ENCODE assay signal across 21 cellular contexts in genomic region chr15:45183001-45183400, GRCh38. TPM values are rescaled to one million over a fixed set of nuclear protein-coding genes. Genes with fewer than 3 reads are reported as not detected.
DNase-seq lines count a peak whose midpoint lies in the region; ATAC-seq and TF ChIP-seq lines count a peak whose summit lies in the region.
"Had no signal": no experiment of that assay in that cellular context is flagged by ENCODE, and none has a peak within 500 bp of the region (broad histone marks: within the 10 kb centered on the region; RNA-seq: fewer than 3 reads in every experiment).

No MANE protein-coding gene starts in this region.

- H3K27ac Mint-ChIP-seq in glutamatergic neuron (ENCODE audit: unreplicated experiment): peak overlapping the region; percentile 95
- H3K27ac Mint-ChIP-seq: B cell had no signal

- H3K4me3 Mint-ChIP-seq in glutamatergic neuron (ENCODE audit: unreplicated experiment): peak overlapping the region; percentile 100
- H3K4me3 Mint-ChIP-seq: activated CD8-positive, alpha-beta T cell treated with anti-CD3 and anti-CD28 coated beads for 36 hours; B cell; naive thymus-derived CD4-positive, alpha-beta T cell had no signal

- in situ Hi-C loops in G401 (cut with HindIII; ENCODE audit: low sequenced_read_pairs): no loop called here

- ATAC-seq in RWPE2 (ENCODE audit: low read depth) (peak; percentile 17; the same call in 1 of the 3 replicates), HG03378 (IDR thresholded peaks at IDR 0.05; ENCODE audit: unreplicated experiment) (no peak), HG03135 (IDR thresholded peaks at IDR 0.05; ENCODE audit: unreplicated experiment) (no peak)
- ATAC-seq: activated CD8-positive, alpha-beta T cell treated with anti-CD3 and anti-CD28 coated beads for 36 hours; lower lobe of right lung; naive thymus-derived CD4-positive, alpha-beta T cell; SK-N-SH treated with all-trans-retinoic acid at 6 μM for 48 hours had no signal

- no peak overlapping the region for H3K4me3 ChIP-seq in BLaER1 treated with 17β-estradiol and CSF1 and Interleukin-3, amounts not matched to agents 10 nM and 100 nM
- no peak overlapping the region for H3K4me3 ChIP-seq in RWPE2 (ENCODE audit: severe bottlenecking)
- H3K4me3 ChIP-seq: lower lobe of right lung, thyroid gland had no signal

- peaks cover 0 to 33% (median 12%) of the 10 kb centered on the region in 11 experiments; a peak in 15 of 22 replicates for H3K36me3 ChIP-seq in BLaER1 treated with 17β-estradiol and CSF1 and Interleukin-3, amounts not matched to agents 10 nM and 100 nM
- no peaks in the 10 kb centered on the region for H3K36me3 ChIP-seq in RWPE2 (ENCODE audit: low read depth)
- H3K36me3 ChIP-seq: lower lobe of right lung, thyroid gland had no signal

- peaks cover 36% of the 10 kb centered on the region for H3K9me3 Mint-ChIP-seq in glutamatergic neuron (ENCODE audit: unreplicated experiment)
- H3K9me3 Mint-ChIP-seq: activated CD8-positive, alpha-beta T cell treated with anti-CD3 and anti-CD28 coated beads for 36 hours; naive thymus-derived CD4-positive, alpha-beta T cell had no signal

- peaks cover 75 to 81% (median 78%) of the 10 kb centered on the region in 10 experiments for H3K4me1 ChIP-seq in BLaER1 treated with 17β-estradiol and CSF1 and Interleukin-3, amounts not matched to agents 10 nM and 100 nM
- no peaks in the 10 kb centered on the region for H3K4me1 ChIP-seq in RWPE2 (ENCODE audit: insufficient read depth, poor library complexity, severe bottlenecking)

- TF ChIP-seq CTCF in RWPE2 (IDR thresholded peaks at IDR 0.05; ENCODE audit: poor library complexity, severe bottlenecking) (no peak), glutamatergic neuron (IDR thresholded peaks at IDR 0.05; ENCODE audit: partially characterized antibody, unreplicated experiment) (no peak)

- no peak overlapping the region for H3K9ac ChIP-seq in BLaER1 treated with 17β-estradiol and CSF1 and Interleukin-3, amounts not matched to agents 10 nM and 100 nM

- peaks cover 46% of the 10 kb centered on the region for H3K4me1 Mint-ChIP-seq in glutamatergic neuron (ENCODE audit: low read depth, unreplicated experiment)

- H3K27me3 Mint-ChIP-seq in glutamatergic neuron (ENCODE audit: unreplicated experiment): peaks cover 39% of the 10 kb centered on the region
- H3K27me3 Mint-ChIP-seq: activated CD8-positive, alpha-beta T cell treated with anti-CD3 and anti-CD28 coated beads for 36 hours had no signal

- peaks cover 20% of the 10 kb centered on the region for H3K36me3 Mint-ChIP-seq in glutamatergic neuron (ENCODE audit: unreplicated experiment)
- H3K36me3 Mint-ChIP-seq: naive thymus-derived CD4-positive, alpha-beta T cell had no signal

- H3K27ac ChIP-seq in BLaER1 treated with 17β-estradiol and CSF1 and Interleukin-3, amounts not matched to agents 10 nM and 100 nM: peak overlapping the region in 7 of 11 experiments; percentile 7 to 61 (median 53); a peak in 7 of 22 replicates
- H3K27ac ChIP-seq in RWPE2 (ENCODE audit: poor library complexity, severe bottlenecking): no peak overlapping the region
- H3K27ac ChIP-seq: lower lobe of right lung, thyroid gland had no signal

- DNase-seq in G401 (ENCODE audit: low spot score): peak; percentile 17
- no peak for DNase-seq in RWPE2 (ENCODE audit: low spot score)
- no peak for DNase-seq in glutamatergic neuron
- DNase-seq in hypothalamus (lab: John Stamatoyannopoulos, UW): no peak
- no peak for DNase-seq in DMS79 treated with DMSO at 0.1 percent for 48 hours (lab: John Stamatoyannopoulos, UW)
- DNase-seq: activated CD8-positive, alpha-beta T cell treated with anti-CD3 and anti-CD28 coated beads for 36 hours; DMS153; Kasumi-1; lower lobe of right lung; naive thymus-derived CD4-positive, alpha-beta T cell; NCI-H1436; OCI-M1; small intestine; thyroid gland had no signal

- peaks cover 0 to 86% (median 25%) of the 10 kb centered on the region in 11 experiments; a peak in 17 of 22 replicates for H4K20me1 ChIP-seq in BLaER1 treated with 17β-estradiol and CSF1 and Interleukin-3, amounts not matched to agents 10 nM and 100 nM

- no peaks in the 10 kb centered on the region for H3K9me3 ChIP-seq in BLaER1 treated with 17β-estradiol and CSF1 and Interleukin-3, amounts not matched to agents 10 nM and 100 nM (replicated peaks in 1 of 11)
- H3K9me3 ChIP-seq in RWPE2 (ENCODE audit: severe bottlenecking): no peaks in the 10 kb centered on the region
- H3K9me3 ChIP-seq: lower lobe of right lung, thyroid gland had no signal

- H3K27me3 ChIP-seq in BLaER1 treated with 17β-estradiol and CSF1 and Interleukin-3, amounts not matched to agents 10 nM and 100 nM: no peaks in the 10 kb centered on the region
- no peaks in the 10 kb centered on the region for H3K27me3 ChIP-seq in RWPE2 (ENCODE audit: insufficient read depth, poor library complexity, severe bottlenecking)
- H3K27me3 ChIP-seq: thyroid gland had no signal

- H3K4me2 ChIP-seq in BLaER1 treated with 17β-estradiol and CSF1 and Interleukin-3, amounts not matched to agents 10 nM and 100 nM: peak overlapping the region; percentile 23 to 100 (median 53); a peak in 20 of 22 replicates

RNA-seq across cellular contexts. Expression of gene SHF, which starts 4.8 kb away (rescaled TPM):
- 7.8 and 10.7 TPM in 2 replicates for total RNA-seq in G401 (2014; rRNA removed; shearing (Covaris generic))
- total RNA-seq in glutamatergic neuron (ENCODE audit: unreplicated experiment): 309 TPM

RNA-seq across cellular contexts. Expression of gene DUOX1, which starts 53.2 kb away (rescaled TPM):
- not detected in 2 replicates for total RNA-seq in G401 (2014; rRNA removed; shearing (Covaris generic))
- total RNA-seq in glutamatergic neuron (ENCODE audit: unreplicated experiment): not detected
- total RNA-seq: activated CD8-positive, alpha-beta T cell treated with anti-CD3 and anti-CD28 coated beads for 36 hours; chondrocyte; frontal cortex had no signal

RNA-seq across cellular contexts. Expression of gene DUOXA1, which starts 53.3 kb away (rescaled TPM):
- not detected in 2 replicates for total RNA-seq in G401 (2014; rRNA removed; shearing (Covaris generic))
- not detected for total RNA-seq in glutamatergic neuron (ENCODE audit: unreplicated experiment)
- total RNA-seq: activated CD8-positive, alpha-beta T cell treated with anti-CD3 and anti-CD28 coated beads for 36 hours; frontal cortex had no signal

Comparison
In these comparisons a context has a peak if more than half of its experiments do, and no peak if none do; other contexts are left out.
1. RNA of gene SHF, which starts 4.8 kb away (total RNA-seq): 309 TPM in glutamatergic neuron (single experiment); 7.8 to 10.7 TPM in G401; every median in the first group is over 10 times any median in the second.